ENCODE assay signal across 2 cellular contexts in genomic region chr2:18536100-18536499, GRCh38.
TF ChIP-seq lines count a peak whose summit lies in the region.

No MANE protein-coding gene starts in this region.

TF ChIP-seq in IMR-90, 13 proteins besides CTCF, POLR2A, EP300 and RAD21:
- no peak for TF ChIP-seq MAFK (IDR thresholded peaks at IDR 0.05; ENCODE audit: low read depth, low read length)
- no peak for TF ChIP-seq MXI1 (IDR thresholded peaks at IDR 0.05; ENCODE audit: borderline replicate concordance, low read depth, low read length)
- TF ChIP-seq SMC3 (IDR thresholded peaks at IDR 0.05; ENCODE audit: low read depth, low read length), result no peak
- TF ChIP-seq NFE2L2 (IDR thresholded peaks at IDR 0.05; ENCODE audit: low read depth, low read length), result no peak
- no peak for TF ChIP-seq FOS (IDR thresholded peaks at IDR 0.05; ENCODE audit: low read depth, low read length)
- TF ChIP-seq CHD1 (IDR thresholded peaks at IDR 0.05; ENCODE audit: low read depth, low read length), result no peak
- TF ChIP-seq MAZ (IDR thresholded peaks at IDR 0.05; ENCODE audit: borderline replicate concordance, low read depth, low read length), result no peak
- TF ChIP-seq, protein P1, sequence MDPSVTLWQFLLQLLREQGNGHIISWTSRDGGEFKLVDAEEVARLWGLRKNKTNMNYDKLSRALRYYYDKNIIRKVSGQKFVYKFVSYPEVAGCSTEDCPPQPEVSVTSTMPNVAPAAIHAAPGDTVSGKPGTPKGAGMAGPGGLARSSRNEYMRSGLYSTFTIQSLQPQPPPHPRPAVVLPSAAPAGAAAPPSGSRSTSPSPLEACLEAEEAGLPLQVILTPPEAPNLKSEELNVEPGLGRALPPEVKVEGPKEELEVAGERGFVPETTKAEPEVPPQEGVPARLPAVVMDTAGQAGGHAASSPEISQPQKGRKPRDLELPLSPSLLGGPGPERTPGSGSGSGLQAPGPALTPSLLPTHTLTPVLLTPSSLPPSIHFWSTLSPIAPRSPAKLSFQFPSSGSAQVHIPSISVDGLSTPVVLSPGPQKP (IDR thresholded peaks at IDR 0.05; ENCODE audit: borderline replicate concordance, low read depth, low read length), result no peak

TF ChIP-seq in endothelial cell of umbilical vein, 7 proteins besides CTCF, POLR2A, EP300 and RAD21:
- TF ChIP-seq POLR2AphosphoS5 (IDR thresholded peaks at IDR 0.05; ENCODE audit: insufficient read depth, low read depth, low read length), result no peak
- TF ChIP-seq EZH2 (IDR thresholded peaks at IDR 0.05; ENCODE audit: borderline replicate concordance, low read depth, low read length, severe bottlenecking), result no peak
- peak; percentile 61 for TF ChIP-seq FOS (IDR thresholded peaks at IDR 0.05; ENCODE audit: borderline replicate concordance, insufficient read depth, low read length)
- TF ChIP-seq, protein P2, sequence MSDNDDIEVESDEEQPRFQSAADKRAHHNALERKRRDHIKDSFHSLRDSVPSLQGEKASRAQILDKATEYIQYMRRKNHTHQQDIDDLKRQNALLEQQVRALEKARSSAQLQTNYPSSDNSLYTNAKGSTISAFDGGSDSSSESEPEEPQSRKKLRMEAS (IDR thresholded peaks at IDR 0.05; ENCODE audit: insufficient read depth, insufficient read length), result no peak
- TF ChIP-seq MYC (IDR thresholded peaks at IDR 0.05; ENCODE audit: low read depth, low read length), result no peak
- no peak for TF ChIP-seq JUN (IDR thresholded peaks at IDR 0.05; ENCODE audit: borderline replicate concordance, insufficient read depth, insufficient read length, low read depth)
- TF ChIP-seq GATA2 (IDR thresholded peaks at IDR 0.05; ENCODE audit: insufficient read depth, insufficient read length, low read depth, low read length), result peak; percentile 49
TF ChIP-seq in endothelial cell of umbilical vein: peak in this region for 2.
